In the genomic region with DNA sequence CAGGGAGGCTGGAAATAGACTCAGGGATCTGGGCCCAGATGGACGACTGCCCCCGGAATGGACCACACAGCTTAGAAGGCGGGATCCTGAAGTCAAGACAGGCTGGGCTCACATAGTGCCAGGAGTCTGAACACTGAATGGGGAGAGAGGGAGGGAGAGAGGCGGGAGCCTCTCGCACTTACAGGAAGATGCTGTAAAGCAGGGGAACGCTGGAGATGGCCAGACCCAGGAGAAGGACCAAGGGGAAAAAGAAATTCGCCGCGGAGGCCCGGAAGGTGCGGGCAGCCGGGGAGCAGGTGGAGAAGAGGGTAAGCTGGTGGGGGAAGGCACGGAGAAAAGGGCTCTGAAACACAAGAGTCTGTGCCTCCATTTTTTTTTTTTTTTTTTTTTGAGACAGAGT, we compare ENCODE assay signal across 8 cellular contexts. TPM values are rescaled to one million over a fixed set of nuclear protein-coding genes. Genes with fewer than 3 reads are reported as not detected.
A peak's percentile ranks its signal among the peaks of the same experiment; 100 is the strongest.
DNase-seq lines count a peak whose midpoint lies in the region; ATAC-seq and TF ChIP-seq lines count a peak whose summit lies in the region.

No MANE protein-coding gene starts in this region.

- DNase-seq in NCI-H748 (lab: John Stamatoyannopoulos, UW; ENCODE audit: unreplicated experiment), result peak; percentile 41
- DNase-seq in NCI-H748 treated with DMSO at 0.1 percent for 48 hours (lab: John Stamatoyannopoulos, UW), result no peak
- no peak for DNase-seq in OCI-LY7 (ENCODE audit: low spot score)
- DNase-seq in epithelial cell of esophagus (ENCODE audit: low read depth), result no peak
- no peak for DNase-seq in sigmoid colon
- no peak for DNase-seq in SHP77 treated with DMSO at 0.1 percent for 48 hours (lab: John Stamatoyannopoulos, UW)

- intact Hi-C loops in OCI-LY7 (cut with micrococcal nuclease; ENCODE audit: unreplicated experiment), result no loop called here
- intact Hi-C loops in sigmoid colon (cut with DNase I), result loop anchor here (5.0 kb wide), 1 partner anchor 41 kb away; the partner anchor contains the start of gene RPS9

- peak overlapping the region; percentile 91 for H3K4me2 ChIP-seq in OCI-LY7 (ENCODE audit: low read length)

- no peak overlapping the region for H3K27ac ChIP-seq in OCI-LY7 (ENCODE audit: low read depth, low read length, poor library complexity, severe bottlenecking)
- H3K27ac ChIP-seq in sigmoid colon, result peak overlapping the region; percentile 86 to 96 (median 92)

- TF ChIP-seq POLR2A in sigmoid colon (IDR thresholded peaks at IDR 0.05), result no peak

- TF ChIP-seq CTCF in OCI-LY7 (conservative IDR thresholded peaks at IDR 0.05; ENCODE audit: low read length) (no peak), epithelial cell of esophagus (IDR thresholded peaks at IDR 0.05; ENCODE audit: insufficient read depth, low read depth, low read length, missing control alignments) (no peak), sigmoid colon (IDR thresholded peaks at IDR 0.05) (no peak)

- peaks cover 21% of the 10 kb centered on the region for H3K36me3 ChIP-seq in OCI-LY7 (ENCODE audit: insufficient read depth, low read length)
- H3K36me3 ChIP-seq in sigmoid colon, result peaks cover 10 to 23% (median 16%) of the 10 kb centered on the region in 4 donors

- 33 to 54% methylated on average over 13 of the region's 13 CpGs for WGBS in sigmoid colon, 2 donors

- H4K20me1 ChIP-seq in OCI-LY7 (ENCODE audit: insufficient read depth, low read length), result no peaks in the 10 kb centered on the region

- peaks cover 6% of the 10 kb centered on the region; the same call in 1 of the 2 replicates for H3K79me2 ChIP-seq in OCI-LY7 (ENCODE audit: insufficient read depth, low read depth, low read length)

- H3K27me3 ChIP-seq in sigmoid colon, result peaks cover 4 to 19% (median 16%) of the 10 kb centered on the region in 3 donors

- no peaks in the 10 kb centered on the region for H3K9me2 ChIP-seq in OCI-LY7 (ENCODE audit: insufficient read depth, low read length)

- H3K4me1 ChIP-seq in OCI-LY7 (ENCODE audit: insufficient read depth, low read length, poor library complexity, severe bottlenecking) (peaks cover 24% of the 10 kb centered on the region), sigmoid colon (peaks cover 0 to 55% (median 52%) of the 10 kb centered on the region in 4 donors)

- no peak for ATAC-seq in GM19023 (IDR thresholded peaks at IDR 0.05; ENCODE audit: unreplicated experiment)
- ATAC-seq in GM21737 (IDR thresholded peaks at IDR 0.05; ENCODE audit: unreplicated experiment), result no peak

- BruUV-seq in OCI-LY7 (replicated peaks; lab: Mats Ljungman, UMichigan), result no TSS peak

- no peak overlapping the region for H2AFZ ChIP-seq in OCI-LY7 (ENCODE audit: low read length)

- peak overlapping the region; percentile 81 for H3K4me3 ChIP-seq in OCI-LY7 (ENCODE audit: low read depth, low read length, poor library complexity, severe bottlenecking)
- H3K4me3 ChIP-seq in epithelial cell of esophagus (ENCODE audit: low read length), result peak overlapping the region; percentile 63
- peak overlapping the region in 3 of 4 donors; percentile 48 to 83 (median 62) for H3K4me3 ChIP-seq in sigmoid colon

- H3K9me3 ChIP-seq in OCI-LY7 (ENCODE audit: low read length) (no peaks in the 10 kb centered on the region), sigmoid colon (no peaks in the 10 kb centered on the region)

- POLR2A ChIA-PET in OCI-LY7 (lab: Charles Lee), result interaction anchor here (0.7 kb wide), 1 partner anchor 24 kb away, joined by 3 read pairs; the partner anchor contains the start of gene CNOT3

- TF ChIP-seq EP300 in sigmoid colon (IDR thresholded peaks at IDR 0.05), result no peak

- CTCF ChIA-PET in OCI-LY7 (lab: Charles Lee; ENCODE audit: unreplicated experiment), result no interaction called here

RNA-seq across cellular contexts. Expression of gene LENG1, which starts 1.4 kb away (rescaled TPM):
- 8.0 TPM in 2 replicates for total RNA-seq in OCI-LY7 (2014; rRNA removed; shearing (Covaris generic))
- total RNA-seq in OCI-LY7 (2022) (4.7 and 5.1 TPM in 2 replicates), sigmoid colon (1 to 10 TPM; 7.8 to 10.0 (median 8.7) TPM)
- 10 to 100 TPM in 1 of 3 donors, 1 to 10 TPM in 2; 8.4 to 11.5 (median 8.6) TPM for polyA plus RNA-seq in sigmoid colon

RNA-seq across cellular contexts. Expression of gene TMC4, which starts 12.0 kb away (rescaled TPM):
- total RNA-seq in OCI-LY7 (2014; rRNA removed; shearing (Covaris generic)), result not detected in 2 replicates
- total RNA-seq in OCI-LY7 (2022) (not detected in 2 replicates), sigmoid colon (1 to 10 TPM in 1 of 4 donors, under 1 TPM in 1, not detected in 2; 0.66 to 1.4 TPM)
- polyA plus RNA-seq in sigmoid colon, result 10 to 100 TPM; 13.9 to 55.4 (median 25.2) TPM

RNA-seq across cellular contexts. Expression of gene CNOT3, which starts 23.4 kb away (rescaled TPM):
- total RNA-seq in OCI-LY7 (2014; rRNA removed; shearing (Covaris generic)), result 15.2 and 18.4 TPM in 2 replicates
- 54.8 and 65.1 TPM in 2 replicates for total RNA-seq in OCI-LY7 (2022)
- 10 to 100 TPM; 11.8 to 31.5 (median 21.2) TPM for total RNA-seq in sigmoid colon
- polyA plus RNA-seq in sigmoid colon, result 10 to 100 TPM; 15.5 to 32.9 (median 19.8) TPM

RNA-seq across cellular contexts. Expression of gene MBOAT7, which starts 28.4 kb away (rescaled TPM):
- 15.6 and 18.1 TPM in 2 replicates for total RNA-seq in OCI-LY7 (2014; rRNA removed; shearing (Covaris generic))
- total RNA-seq in OCI-LY7 (2022) (25.0 and 30.2 TPM in 2 replicates), sigmoid colon (10 to 100 TPM; 20.1 to 49.7 (median 31.0) TPM)
- 10 to 100 TPM; 15.0 to 79.7 (median 16.0) TPM for polyA plus RNA-seq in sigmoid colon

RNA-seq across cellular contexts. Expression of gene TSEN34, which starts 30.2 kb away (rescaled TPM):
- 19.3 and 23.6 TPM in 2 replicates for total RNA-seq in OCI-LY7 (2014; rRNA removed; shearing (Covaris generic))
- total RNA-seq in OCI-LY7 (2022), result 15.3 and 16.7 TPM in 2 replicates
- total RNA-seq in sigmoid colon, result 10 to 100 TPM; 41.5 to 80.9 (median 53.2) TPM
- 10 to 100 TPM; 47.3 to 61.9 (median 52.5) TPM for polyA plus RNA-seq in sigmoid colon
